ENCODE assay signal across 9 cellular contexts in genomic region chr2:70248810-70249438, GRCh38. TPM values are rescaled to one million over a fixed set of nuclear protein-coding genes. Genes with fewer than 3 reads are reported as not detected.
DNase-seq lines count a peak whose midpoint lies in the region; ATAC-seq, FAIRE-seq and TF ChIP-seq lines count a peak whose summit lies in the region.
"Had no signal": no experiment of that assay in that cellular context is flagged by ENCODE, and none has a peak within 500 bp of the region (broad histone marks: within the 10 kb centered on the region; RNA-seq: fewer than 3 reads in every experiment).

No MANE protein-coding gene starts in this region.

- ATAC-seq in DND-41 (ENCODE audit: insufficient read depth, low read depth) (peak; percentile 58), T-cell (replicated peaks in 1 of 4) (peak; percentile 67 to 70 (median 69)), gastrocnemius medialis (peak; percentile 76)

- peaks cover 23% of the 10 kb centered on the region; the same call in 1 of the 2 replicates for H4K20me1 ChIP-seq in DND-41 (ENCODE audit: insufficient read depth, low read length)

- in situ Hi-C loops in gastrocnemius medialis (cut with MboI; ENCODE audit: low sequenced_read_pairs in 4 of 4), result no loop called here

- H3K4me1 Mint-ChIP-seq in T-cell, result peaks cover 35 to 42% (median 37%) of the 10 kb centered on the region in 3 donors

- no peaks in the 10 kb centered on the region for H3K9me3 ChIP-seq in DND-41 (ENCODE audit: insufficient read depth, low read length, severe bottlenecking)
- no peaks in the 10 kb centered on the region for H3K9me3 ChIP-seq in HEK293 (ENCODE audit: control insufficient read depth, insufficient read depth, low read depth, low read length)
- H3K9me3 ChIP-seq in iPS DF 6.9 (ENCODE audit: control insufficient read depth, insufficient read depth, low read length), result no peaks in the 10 kb centered on the region
- H3K9me3 ChIP-seq in gastrocnemius medialis, result no peaks in the 10 kb centered on the region

- H3K4me2 ChIP-seq in DND-41 (ENCODE audit: insufficient read depth, low read length), result peak overlapping the region; percentile 49

- TF ChIP-seq CTCF in DND-41 (IDR thresholded peaks at IDR 0.05; ENCODE audit: borderline replicate concordance, extremely low read depth, low read length, poor library complexity, severe bottlenecking), result peak; percentile 22
- no peak for TF ChIP-seq CTCF in HEK293 (tag by site-specific recombination; IDR thresholded peaks at IDR 0.05)
- no peak for TF ChIP-seq CTCF in NB4 (IDR thresholded peaks at IDR 0.05; ENCODE audit: low read depth, low read length)
- no peak for TF ChIP-seq CTCF in gastrocnemius medialis (IDR thresholded peaks at IDR 0.05 in 4 of 5, conservative IDR thresholded peaks at IDR 0.05 in 1 of 5)

- H3K27ac ChIP-seq in DND-41 (ENCODE audit: low read length), result peak overlapping the region; percentile 97
- peak overlapping the region; percentile 98 for H3K27ac ChIP-seq in HEK293 (ENCODE audit: extremely low read depth, low read depth, low read length)
- H3K27ac ChIP-seq in iPS DF 6.9 (ENCODE audit: low read length), result no peak overlapping the region
- H3K27ac ChIP-seq in gastrocnemius medialis, result peak overlapping the region; percentile 94 to 99 (median 95)

- H3K27me3 ChIP-seq in DND-41 (ENCODE audit: insufficient read depth, low read length, poor library complexity) (no peaks in the 10 kb centered on the region), iPS DF 6.9 (ENCODE audit: control insufficient read depth, insufficient read depth, low read length) (no peaks in the 10 kb centered on the region), gastrocnemius medialis (no peaks in the 10 kb centered on the region)

- H3K36me3 Mint-ChIP-seq in T-cell, result no peaks in the 10 kb centered on the region

- FAIRE-seq in GM12892 (lab: Jason Lieb, UNC), result no peak
- FAIRE-seq: colon had no signal

- WGBS in iPS DF 6.9 (ENCODE audit: insufficient coverage, insufficient read length), result no CpG with 5 or more reads among the region's 24 CpGs

- peaks cover 36% of the 10 kb centered on the region for H3K4me1 ChIP-seq in DND-41 (ENCODE audit: insufficient read depth, low read length)
- no peaks in the 10 kb centered on the region; the same call in 1 of the 2 replicates for H3K4me1 ChIP-seq in HEK293 (ENCODE audit: control insufficient read depth, insufficient read depth, low read length)
- H3K4me1 ChIP-seq in iPS DF 6.9 (ENCODE audit: control insufficient read depth, insufficient read depth, low read length), result no peaks in the 10 kb centered on the region
- peaks cover 17 to 27% of the 10 kb centered on the region in 2 donors for H3K4me1 ChIP-seq in gastrocnemius medialis

- H3K79me2 ChIP-seq in DND-41 (ENCODE audit: insufficient read depth, low read length), result peaks cover 45% of the 10 kb centered on the region

- CTCF ChIA-PET in HEK293 (lab: Yijun Ruan, JAX) (interaction anchor here (0.7 kb wide), 1 partner anchor 337 kb away, joined by 3 read pairs; no protein-coding TSS in a partner anchor), T-cell (lab: Charles Lee) (interaction anchor here in 1 of 2 donors (0.5 to 2.1 kb wide), 6 partner anchors 9 to 526 kb away, joined by 3 to 5 read pairs (median 4); partner anchors contain the start of genes FAM136A, MXD1, PCYOX1 and SNRPG)

- H3K4me3 ChIP-seq in DND-41 (ENCODE audit: low read depth in 1 of 2, low read length in 2 of 2) (peak overlapping the region; percentile 84 to 91; a peak in 3 of 4 replicates), HEK293 (ENCODE audit: low read depth, low read length) (peak overlapping the region; percentile 89), NB4 (ENCODE audit: low read depth, low read length) (peak overlapping the region; percentile 96), iPS DF 6.9 (ENCODE audit: low read length) (peak overlapping the region; percentile 67; the same call in 1 of the 2 replicates), gastrocnemius medialis (peak overlapping the region; percentile 87 to 99 (median 92))

- peak overlapping the region; percentile 77 for H2AFZ ChIP-seq in DND-41 (ENCODE audit: low read depth, low read length)

- H3K27me3 Mint-ChIP-seq in T-cell, result peaks cover 4% of the 10 kb centered on the region in 2 donors

- intact Hi-C loops in gastrocnemius medialis (cut with DNase I; ENCODE audit: low total_unique reads), result loop anchor here (1.0 to 5.0 kb wide), 8 partner anchors 8 to 882 kb away; partner anchors contain the start of genes AAK1, MCEE, MPHOSPH10 and PCBP1

- H3K27ac Mint-ChIP-seq in T-cell, result peak overlapping the region; percentile 98 to 99

- H3K9ac ChIP-seq in DND-41 (ENCODE audit: low read depth, low read length), result peak overlapping the region; percentile 87

- TF ChIP-seq POLR2A in NB4 (IDR thresholded peaks at IDR 0.05; ENCODE audit: extremely low read depth, insufficient read length) (no peak), gastrocnemius medialis (IDR thresholded peaks at IDR 0.05) (no peak), GM12892 (IDR thresholded peaks at IDR 0.05; ENCODE audit: low read depth, low read length) (no peak)

- no peak for DNase-seq in DND-41
- DNase-seq in NB4 (ENCODE audit: low read depth), result no peak
- DNase-seq in T-cell, result peak in 25 of 34 experiments; percentile 74 to 92 (median 86)
- DNase-seq in amniotic stem cell (lab: John Stamatoyannopoulos, UW), result peak; percentile 75
- DNase-seq in iPS DF 6.9 (ENCODE audit: low read depth, low spot score), result no peak
- DNase-seq in gastrocnemius medialis, result peak in 1 of 2 donors; percentile 67
- no peak for DNase-seq in GM12892 (ENCODE audit: insufficient read length)

- H3K9me3 Mint-ChIP-seq in T-cell, result no peaks in the 10 kb centered on the region

- H3K4me3 Mint-ChIP-seq in T-cell, result peak overlapping the region; percentile 93 to 100 (median 98)

- POLR2A ChIA-PET in HEK293 (lab: Yijun Ruan, JAX), result interaction anchor here (0.6 to 4.4 kb wide), 6 partner anchors 9 to 392 kb away, joined by 3 to 47 read pairs (median 8); partner anchors contain the start of genes C2orf42, PCYOX1 and SNRPG
- POLR2A ChIA-PET in T-cell (lab: Charles Lee), result interaction anchor here in 1 of 2 donors (1.1 to 1.5 kb wide), 2 partner anchors 9 to 58 kb away, joined by 3 to 7 read pairs; partner anchors contain the start of genes C2orf42 and PCYOX1

- H3K36me3 ChIP-seq in DND-41 (ENCODE audit: insufficient read depth, low read length), result peaks cover 13% of the 10 kb centered on the region
- H3K36me3 ChIP-seq in HEK293 (ENCODE audit: control insufficient read depth in 2 of 2, insufficient read depth in 1 of 2, low read length in 2 of 2), result no peaks in the 10 kb centered on the region
- H3K36me3 ChIP-seq in iPS DF 6.9 (ENCODE audit: control insufficient read depth, insufficient read depth, low read length), result no peaks in the 10 kb centered on the region
- H3K36me3 ChIP-seq in gastrocnemius medialis, result no peaks in the 10 kb centered on the region

TF ChIP-seq in HEK293, 187 proteins besides CTCF, POLR2A, EP300 and RAD21 (continues in another document):
- TF ChIP-seq BCL11B (tag by site-specific recombination; IDR thresholded peaks at IDR 0.05; ENCODE audit: low read depth) (no peak), ZNF16 (tag by site-specific recombination; IDR thresholded peaks at IDR 0.05; ENCODE audit: low read depth) (no peak), ZNF488 (tag by site-specific recombination; IDR thresholded peaks at IDR 0.05) (no peak), SETDB1 (IDR thresholded peaks at IDR 0.05; ENCODE audit: insufficient read length, low read length) (no peak), KLF16 (tag by site-specific recombination; IDR thresholded peaks at IDR 0.05) (peak; percentile 61), WT1 (tag by site-specific recombination; IDR thresholded peaks at IDR 0.05) (no peak), ZBTB44 (tag by site-specific recombination; IDR thresholded peaks at IDR 0.05) (peak; percentile 42; the same call in 1 of the 2 replicates), ZNF214 (tag by site-specific recombination; IDR thresholded peaks at IDR 0.05; ENCODE audit: borderline replicate concordance) (no peak), ZNF221 (tag by site-specific recombination; IDR thresholded peaks at IDR 0.05; ENCODE audit: borderline replicate concordance) (no peak), BCL11A (tag by site-specific recombination; IDR thresholded peaks at IDR 0.05; ENCODE audit: low read depth) (no peak), ZNF175 (tag by site-specific recombination; IDR thresholded peaks at IDR 0.05) (no peak), HOXD13 (CRISPR knock-in tag; IDR thresholded peaks at IDR 0.05; ENCODE audit: borderline replicate concordance) (no peak)

RNA-seq across cellular contexts. Expression of gene TIA1, which starts 0.5 kb away (rescaled TPM):
- total RNA-seq in T-cell, result 100 to 1,000 TPM in 4 of 5 donors, 10 to 100 TPM in 1; 94.4 to 154 (median 148) TPM
- 10 to 100 TPM; 20.2 to 54.8 (median 26.6) TPM for total RNA-seq in gastrocnemius medialis
- polyA plus RNA-seq in GM12892 (2012; ENCODE audit: missing spikeins), result 62.9 TPM

RNA-seq across cellular contexts. Expression of gene PCYOX1, which starts 9.0 kb away (rescaled TPM):
- total RNA-seq in T-cell, result 10 to 100 TPM in 4 of 5 donors, 1 to 10 TPM in 1; 9.2 to 31.4 (median 25.7) TPM
- 10 to 100 TPM; 28.2 to 35.6 (median 30.2) TPM for total RNA-seq in gastrocnemius medialis
- 5.5 TPM for polyA plus RNA-seq in GM12892 (2012; ENCODE audit: missing spikeins)

RNA-seq across cellular contexts. Expression of gene SNRPG, which starts 44.6 kb away (rescaled TPM):
- 10 to 100 TPM; 65.4 to 97.6 (median 88.0) TPM for total RNA-seq in T-cell
- 100 to 1,000 TPM in 3 of 4 donors, 10 to 100 TPM in 1; 77.0 to 110 (median 106) TPM for total RNA-seq in gastrocnemius medialis
- polyA plus RNA-seq in GM12892 (2012; ENCODE audit: missing spikeins), result 241 TPM

RNA-seq across cellular contexts. Expression of gene FAM136A, which starts 52.9 kb away (rescaled TPM):
- total RNA-seq in T-cell, result 10 to 100 TPM; 24.4 to 34.7 (median 29.7) TPM
- total RNA-seq in gastrocnemius medialis, result 10 to 100 TPM; 12.7 to 23.7 (median 17.7) TPM
- polyA plus RNA-seq in GM12892 (2012; ENCODE audit: missing spikeins), result 61.0 TPM

RNA-seq across cellular contexts. Expression of gene C2orf42, which starts 58.1 kb away (rescaled TPM):
- 10 to 100 TPM; 23.3 to 45.9 (median 39.1) TPM for total RNA-seq in T-cell
- total RNA-seq in gastrocnemius medialis, result 10 to 100 TPM in 1 of 4 donors, 1 to 10 TPM in 3; 6.3 to 10.1 (median 7.3) TPM
- polyA plus RNA-seq in GM12892 (2012; ENCODE audit: missing spikeins), result 7.4 TPM

Comparison
In these comparisons a context has a peak if more than half of its experiments do, and no peak if none do; other contexts are left out.
1. DNase-seq: peak in T-cell (25 of 34) and amniotic stem cell (single experiment); none in DND-41 (single experiment), NB4 (single experiment), iPS DF 6.9 (single experiment) and GM12892 (single experiment).
2. Peak in every context shown above with its lines, with median percentiles within 50 percentile points of each other: ATAC-seq and H3K4me3 ChIP-seq.